In genomic region chr12:8544295-8544694, GRCh38 we compare ENCODE assay signal across 8 cellular contexts. TPM values are rescaled to one million over a fixed set of nuclear protein-coding genes. Genes with fewer than 3 reads are reported as not detected.
DNase-seq lines count a peak whose midpoint lies in the region; TF ChIP-seq lines count a peak whose summit lies in the region.

No MANE protein-coding gene starts in this region.

- no peaks in the 10 kb centered on the region for H3K36me3 Mint-ChIP-seq in neural progenitor cell

- TF ChIP-seq CTCF in 22Rv1 (IDR thresholded peaks at IDR 0.05) (peak; percentile 100), GM12874 (IDR thresholded peaks at IDR 0.05; ENCODE audit: insufficient read depth, low read depth, low read length) (peak; percentile 79), OCI-LY3 (IDR thresholded peaks at IDR 0.05; ENCODE audit: low read depth, low read length) (peak; percentile 88), esophagus squamous epithelium (IDR thresholded peaks at IDR 0.05) (peak; percentile 79 to 94 (median 83)), neural progenitor cell (IDR thresholded peaks at IDR 0.05) (peak; percentile 98), stomach (IDR thresholded peaks at IDR 0.05) (peak in 5 of 7 experiments; percentile 40 to 89 (median 82))

- H3K4me3 Mint-ChIP-seq in neural progenitor cell: no peak overlapping the region

- no peaks in the 10 kb centered on the region for H3K4me1 Mint-ChIP-seq in neural progenitor cell

- TF ChIP-seq EP300 in stomach (IDR thresholded peaks at IDR 0.05): no peak

- H3K79me2 ChIP-seq in OCI-LY3 (ENCODE audit: low read length): no peaks in the 10 kb centered on the region
- no peaks in the 10 kb centered on the region for H3K79me2 ChIP-seq in neural progenitor cell (ENCODE audit: low read depth)

- no peak for TF ChIP-seq POLR2A in esophagus squamous epithelium (IDR thresholded peaks at IDR 0.05)
- no peak for TF ChIP-seq POLR2A in stomach (IDR thresholded peaks at IDR 0.05)

- H3K27ac ChIP-seq in 22Rv1 (no peak overlapping the region), OCI-LY3 (ENCODE audit: low read length) (no peak overlapping the region), esophagus squamous epithelium (no peak overlapping the region), neural progenitor cell (no peak overlapping the region), stomach (no peak overlapping the region)

- H3K9me3 Mint-ChIP-seq in neural progenitor cell: peaks cover 2% of the 10 kb centered on the region

- no peaks in the 10 kb centered on the region for H3F3A ChIP-seq in neural progenitor cell (ENCODE audit: low read depth)

- intact Hi-C loops in esophagus squamous epithelium (cut with DNase I) (no loop called here), stomach (cut with DNase I; ENCODE audit: low total_unique reads) (no loop called here)

- H3K36me3 ChIP-seq in OCI-LY3 (replicated peaks; ENCODE audit: low read depth, low read length) (no peaks in the 10 kb centered on the region), esophagus squamous epithelium (no peaks in the 10 kb centered on the region), neural progenitor cell (no peaks in the 10 kb centered on the region), stomach (no peaks in the 10 kb centered on the region)

- peak; percentile 49 for DNase-seq in HPDE6-E6E7 (ENCODE audit: extremely low spot score)
- DNase-seq in activated T-cell treated with anti-CD3 and anti-CD28 coated beads for 4 hours: peak; percentile 58
- DNase-seq in esophagus squamous epithelium (lab: John Stamatoyannopoulos, UW): no peak
- DNase-seq in neural progenitor cell (ENCODE audit: low spot score): peak; percentile 78
- DNase-seq in stomach: peak; percentile 66

- H4K20me1 ChIP-seq in OCI-LY3 (ENCODE audit: insufficient read depth, low read length) (no peaks in the 10 kb centered on the region), neural progenitor cell (ENCODE audit: low read depth) (no peaks in the 10 kb centered on the region)

- peaks cover 2% of the 10 kb centered on the region for H3K27me3 Mint-ChIP-seq in neural progenitor cell (ENCODE audit: insufficient read depth, low read depth)

- H3K9me3 ChIP-seq in OCI-LY3 (ENCODE audit: insufficient read depth, low read length) (no peaks in the 10 kb centered on the region), esophagus squamous epithelium (no peaks in the 10 kb centered on the region), neural progenitor cell (ENCODE audit: low read depth) (no peaks in the 10 kb centered on the region), stomach (no peaks in the 10 kb centered on the region)

- H3K4me3 ChIP-seq in OCI-LY3 (ENCODE audit: low read length): peak overlapping the region; percentile 60
- no peak overlapping the region for H3K4me3 ChIP-seq in esophagus squamous epithelium
- no peak overlapping the region for H3K4me3 ChIP-seq in neural progenitor cell
- no peak overlapping the region for H3K4me3 ChIP-seq in stomach

- WGBS in esophagus squamous epithelium, 2 donors: 0 to 2% methylated on average over 3 of the region's 3 CpGs
- WGBS in stomach, 5 donors: 0 to 2% (median 0%) methylated on average over 3 of the region's 3 CpGs

- H2AFZ ChIP-seq in OCI-LY3 (ENCODE audit: low read depth, low read length) (peak overlapping the region; percentile 54), neural progenitor cell (replicated peaks) (no peak overlapping the region)

- H3K27me3 ChIP-seq in OCI-LY3 (ENCODE audit: low read depth, low read length): peaks cover 16% of the 10 kb centered on the region
- H3K27me3 ChIP-seq in esophagus squamous epithelium: peaks cover 0 to 23% (median 0%) of the 10 kb centered on the region in 4 donors
- H3K27me3 ChIP-seq in neural progenitor cell: no peaks in the 10 kb centered on the region
- peaks cover 0 to 11% (median 0%) of the 10 kb centered on the region in 3 donors for H3K27me3 ChIP-seq in stomach

- H3K9ac ChIP-seq in OCI-LY3 (ENCODE audit: low read length) (peak overlapping the region; percentile 53), neural progenitor cell (no peak overlapping the region)

- H3K27ac Mint-ChIP-seq in neural progenitor cell: no peak overlapping the region

- H3K4me1 ChIP-seq in OCI-LY3 (ENCODE audit: low read length): peaks cover 25% of the 10 kb centered on the region
- no peaks in the 10 kb centered on the region for H3K4me1 ChIP-seq in esophagus squamous epithelium
- no peaks in the 10 kb centered on the region for H3K4me1 ChIP-seq in neural progenitor cell
- peaks cover 0 to 4% (median 0%) of the 10 kb centered on the region in 4 donors for H3K4me1 ChIP-seq in stomach

- H3K4me2 ChIP-seq in OCI-LY3 (ENCODE audit: low read length) (peak overlapping the region; percentile 83), neural progenitor cell (no peak overlapping the region)

RNA-seq across cellular contexts. Expression of gene CLEC4E, which starts 3.6 kb away (rescaled TPM):
- total RNA-seq in esophagus squamous epithelium (1 to 10 TPM in 1 of 4 donors, under 1 TPM in 3; 0.12 to 3.2 (median 0.31) TPM), neural progenitor cell (ENCODE audit: low replicate concordance) (not detected in 2 replicates), stomach (1 to 10 TPM in 2 of 5 donors, not detected in 3; 1.2 to 5.1 TPM)
- 1 to 10 TPM; 1.3 to 2.9 (median 1.7) TPM for polyA plus RNA-seq in stomach

RNA-seq across cellular contexts. Expression of gene CLEC4D, which starts 31.0 kb away (rescaled TPM):
- under 1 TPM in 2 of 4 donors, not detected in 2; 0.12 to 0.19 TPM for total RNA-seq in esophagus squamous epithelium
- total RNA-seq in neural progenitor cell (ENCODE audit: low replicate concordance): 0.19 TPM in 2 replicates
- total RNA-seq in stomach: 1 to 10 TPM in 1 of 5 donors, not detected in 4; 1.8 TPM
- polyA plus RNA-seq in stomach: under 1 TPM in 2 of 3 donors, not detected in 1; 0.19 to 0.20 TPM
